Comparison of ENCODE assay signal across 19 cellular contexts in genomic region chr2:199882667-199883066, GRCh38. TPM values are rescaled to one million over a fixed set of nuclear protein-coding genes. Genes with fewer than 3 reads are reported as not detected.
"Had no signal": no experiment of that assay in that cellular context is flagged by ENCODE, and none has a peak within 500 bp of the region (broad histone marks: within the 10 kb centered on the region; RNA-seq: fewer than 3 reads in every experiment).

No MANE protein-coding gene starts in this region.

- DNase-seq: Karpas-422, KBM-7, MM.1S, NCI-H1092 treated with DMSO at 0.1 percent for 48 hours, NCI-H1417, NCI-H1436 treated with DMSO at 0.1 percent for 48 hours, NCI-H1694, NCI-H1930, NCI-H2081, NCI-H2107, NCI-H2227 treated with DMSO at 0.1 percent for 48 hours, NCI-H446, NCI-H510A, NCI-H526, Right ventricle myocardium superior, RPMI8226, SIG-M5 had no signal

- H3K27ac ChIP-seq: SJSA1, SK-N-MC had no signal

- H3K4me1 ChIP-seq: SJSA1 had no signal

- H3K27me3 ChIP-seq: SJSA1 had no signal

- H3K36me3 ChIP-seq: SJSA1 had no signal

- H3K4me3 ChIP-seq: SJSA1, SK-N-MC had no signal

RNA-seq across cellular contexts. Expression of gene FTCDNL1, which starts 31.7 kb away (rescaled TPM):
- total RNA-seq: SJSA1 had no signal
